In genomic region chr1:24318238-24318987, GRCh38 we compare ENCODE assay signal across 11 cellular contexts. TPM values are rescaled to one million over a fixed set of nuclear protein-coding genes. Genes with fewer than 3 reads are reported as not detected.
DNase-seq lines count a peak whose midpoint lies in the region; ATAC-seq and TF ChIP-seq lines count a peak whose summit lies in the region.
"Had no signal": no experiment of that assay in that cellular context is flagged by ENCODE, and none has a peak within 500 bp of the region (broad histone marks: within the 10 kb centered on the region; RNA-seq: fewer than 3 reads in every experiment).

No MANE protein-coding gene starts in this region.

- DNase-seq in NCI-H510A treated with DMSO at 0.1 percent for 48 hours (lab: John Stamatoyannopoulos, UW) (peak; percentile 18), NCI-H510A (lab: John Stamatoyannopoulos, UW) (no peak), adipocyte (ENCODE audit: low read depth) (peak; percentile 66), hepatocyte (ENCODE audit: low spot score) (peak; percentile 38), type B pancreatic cell (ENCODE audit: extremely low spot score, unreplicated experiment) (no peak), left ventricle myocardium inferior (no peak), left colon (no peak)
- DNase-seq in NK-92 treated with Interleukin-12 subunit alpha and Interleukin-12 subunit beta, amount 100 ng/mL, for 24 hours (lab: John Stamatoyannopoulos, UW), result no peak
- DNase-seq: NCI-H82; stimulated activated CD4-positive, alpha-beta T cell treated with anti-CD3 and anti-CD28 coated beads, Interleukin-4, amount 100 ng/mL, for 24 hours had no signal

- H4K20me1 ChIP-seq in hepatocyte (ENCODE audit: insufficient read depth, poor library complexity, severe bottlenecking), result no peaks in the 10 kb centered on the region

- H3K36me3 ChIP-seq in adipocyte (ENCODE audit: control insufficient read depth, insufficient read depth, low read length, severe bottlenecking), result no peaks in the 10 kb centered on the region
- no peaks in the 10 kb centered on the region for H3K36me3 ChIP-seq in hepatocyte (replicated peaks; ENCODE audit: insufficient read depth, low read depth)
- no peaks in the 10 kb centered on the region for H3K36me3 ChIP-seq in left ventricle myocardium inferior

- no peak overlapping the region for H3K27ac ChIP-seq in hepatocyte
- no peak overlapping the region for H3K27ac ChIP-seq in left ventricle myocardium inferior (replicated peaks)

- intact Hi-C loops in left ventricle myocardium inferior (cut with micrococcal nuclease), result no loop called here
- intact Hi-C loops in left colon (cut with DNase I, micrococcal nuclease), result no loop called here

- peaks cover 45% of the 10 kb centered on the region for H3K27me3 Mint-ChIP-seq in type B pancreatic cell

- H3K9ac ChIP-seq in adipocyte (ENCODE audit: low read length), result no peak overlapping the region

- no peak for ATAC-seq in left colon

- H2AFZ ChIP-seq in hepatocyte, result no peak overlapping the region

- H3K9me3 ChIP-seq in adipocyte (ENCODE audit: control insufficient read depth, low read length) (no peaks in the 10 kb centered on the region), hepatocyte (ENCODE audit: low read depth) (no peaks in the 10 kb centered on the region), left ventricle myocardium inferior (replicated peaks) (no peaks in the 10 kb centered on the region)

- peaks cover 3% of the 10 kb centered on the region for H3K79me2 ChIP-seq in hepatocyte

- H3K4me1 ChIP-seq in adipocyte (ENCODE audit: control insufficient read depth, insufficient read depth, low read length), result peaks cover 13% of the 10 kb centered on the region
- H3K4me1 ChIP-seq in hepatocyte (ENCODE audit: insufficient read depth), result peaks cover 22% of the 10 kb centered on the region
- peaks cover 15% of the 10 kb centered on the region for H3K4me1 ChIP-seq in left ventricle myocardium inferior

- H3K9me3 Mint-ChIP-seq in type B pancreatic cell, result no peaks in the 10 kb centered on the region
- H3K9me3 Mint-ChIP-seq: T-helper 2 cell treated with Interferon-gamma antibody and Interleukin-4, amounts not matched to agents 5 μg/mL and 100 μg/mL, for 36 hours had no signal

- H3K27me3 ChIP-seq in adipocyte (replicated peaks; ENCODE audit: control insufficient read depth, insufficient read depth, low read length), result peaks cover 47% of the 10 kb centered on the region
- peaks cover 4% of the 10 kb centered on the region for H3K27me3 ChIP-seq in hepatocyte
- H3K27me3 ChIP-seq in left ventricle myocardium inferior (ENCODE audit: low read depth), result peaks cover 81% of the 10 kb centered on the region

- peaks cover 42% of the 10 kb centered on the region for H3K4me1 Mint-ChIP-seq in type B pancreatic cell (ENCODE audit: unreplicated experiment)

- H3K36me3 Mint-ChIP-seq in type B pancreatic cell, result peaks cover 7% of the 10 kb centered on the region

- WGBS in hepatocyte (ENCODE audit: low lambda C conversion rate, missing lambda C conversion rate), result 48% methylated on average over 5 of the region's 5 CpGs

- peak overlapping the region; percentile 92 for H3K4me3 Mint-ChIP-seq in type B pancreatic cell

- H3K4me2 ChIP-seq in hepatocyte, result peak overlapping the region; percentile 77

- H3K9me2 ChIP-seq in hepatocyte (replicated peaks; ENCODE audit: insufficient read depth), result no peaks in the 10 kb centered on the region

- H3K4me3 ChIP-seq in adipocyte (ENCODE audit: low read length), result no peak overlapping the region
- no peak overlapping the region for H3K4me3 ChIP-seq in hepatocyte
- no peak overlapping the region for H3K4me3 ChIP-seq in left ventricle myocardium inferior

- TF ChIP-seq CTCF in hepatocyte (IDR thresholded peaks at IDR 0.05; ENCODE audit: poor library complexity) (no peak), type B pancreatic cell (conservative IDR thresholded peaks at IDR 0.05) (no peak), left ventricle myocardium inferior (IDR thresholded peaks at IDR 0.05; ENCODE audit: borderline replicate concordance) (no peak)

- H3K27ac Mint-ChIP-seq in type B pancreatic cell, result peak overlapping the region; percentile 94
- H3K27ac Mint-ChIP-seq: T-helper 2 cell treated with Interferon-gamma antibody and Interleukin-4, amounts not matched to agents 5 μg/mL and 100 μg/mL, for 36 hours had no signal

RNA-seq across cellular contexts. Expression of gene GRHL3, which starts 0.7 kb away (rescaled TPM):
- total RNA-seq in hepatocyte (2.4 and 2.7 TPM in 2 replicates), type B pancreatic cell (ENCODE audit: low replicate concordance) (70.6 and 194 TPM in 2 replicates), left ventricle myocardium inferior (not detected), left colon (under 1 TPM in 1 of 2 donors, not detected in 1; 0.45 TPM)
- 6.9 and 7.9 TPM in 2 replicates for polyA plus RNA-seq in hepatocyte

Comparison
In these comparisons a context has a peak if more than half of its experiments do, and no peak if none do; other contexts are left out.
1. DNase-seq: peak in NCI-H510A treated with DMSO at 0.1 percent for 48 hours (single experiment), adipocyte (single experiment) and hepatocyte (single experiment); none in NCI-H510A (single experiment), type B pancreatic cell (single experiment), left ventricle myocardium inferior (single experiment), left colon (0 of 2) and NK-92 treated with Interleukin-12 subunit alpha and Interleukin-12 subunit beta, amount 100 ng/mL, for 24 hours (single experiment).
2. RNA of gene GRHL3, which starts 0.7 kb away (total RNA-seq): 70.6 to 194 TPM in type B pancreatic cell; 2.4 to 2.7 TPM in hepatocyte, 0.45 TPM in left colon and not detected in left ventricle myocardium inferior (single experiment); every median in the first group is over 10 times any median in the second.